Comparison of ENCODE assay signal across 8 cellular contexts in genomic region chr1:158830904-158831507, GRCh38.
DNase-seq lines count a peak whose midpoint lies in the region; ATAC-seq and TF ChIP-seq lines count a peak whose summit lies in the region.

TSS of gene MNDA (plus strand) at chr1:158831351. CDS start at chr1:158842154, 10,803 bp downstream.

- no peaks in the 10 kb centered on the region for H3K36me3 ChIP-seq in mucosa of rectum (ENCODE audit: control insufficient read depth in 2 of 2, insufficient read depth in 2 of 2, low read length in 2 of 2)

- H3K4me1 ChIP-seq in mucosa of rectum (ENCODE audit: control insufficient read depth in 2 of 2, insufficient read depth in 2 of 2, low read length in 2 of 2), result no peaks in the 10 kb centered on the region

- no peaks in the 10 kb centered on the region for H3K27me3 ChIP-seq in mucosa of rectum (ENCODE audit: control insufficient read depth in 2 of 2, insufficient read depth in 2 of 2, low read length in 2 of 2)

- DNase-seq in NB4 (ENCODE audit: low read depth) (peak; percentile 93), NCI-H146 (lab: John Stamatoyannopoulos, UW) (no peak), NCI-H2107 treated with DMSO at 0.1 percent for 48 hours (lab: John Stamatoyannopoulos, UW; ENCODE audit: unreplicated experiment) (no peak), NCI-H446 (lab: John Stamatoyannopoulos, UW) (no peak)
- DNase-seq in activated CD4-positive, alpha-beta T cell treated with anti-CD3 and anti-CD28 coated beads for 1 hour, result no peak

- peak within 1 kb of the TSS in 1 of 2 donors; percentile 14 for H3K9ac ChIP-seq in mucosa of rectum (ENCODE audit: low read depth in 1 of 2, low read length in 2 of 2)

- H3K27ac ChIP-seq in mucosa of rectum (ENCODE audit: low read depth in 2 of 2, low read length in 2 of 2), result peak within 1 kb of the TSS; percentile 38 to 48

- peaks cover 0 to 1% of the 10 kb centered on the region in 2 donors for H3K9me3 ChIP-seq in mucosa of rectum (ENCODE audit: control insufficient read depth in 2 of 2, low read length in 2 of 2)

- H3K4me3 ChIP-seq in NB4 (ENCODE audit: low read depth, low read length) (peak within 1 kb of the TSS; percentile 86), mucosa of rectum (ENCODE audit: low read length in 2 of 2) (peak within 1 kb of the TSS in 1 of 2 donors; percentile 42)

- ATAC-seq in GM18858 (IDR thresholded peaks at IDR 0.05; ENCODE audit: unreplicated experiment), result peak; percentile 90
- peak; percentile 90 for ATAC-seq in HG02571 (IDR thresholded peaks at IDR 0.05; ENCODE audit: unreplicated experiment)

- peak; percentile 41 for TF ChIP-seq POLR2A in NB4 (IDR thresholded peaks at IDR 0.05; ENCODE audit: extremely low read depth, insufficient read length)

- no peak for TF ChIP-seq CTCF in NB4 (IDR thresholded peaks at IDR 0.05; ENCODE audit: low read depth, low read length)
